In genomic region chr17:3693829-3694231, GRCh38 we compare ENCODE assay signal across 10 cellular contexts. TPM values are rescaled to one million over a fixed set of nuclear protein-coding genes. Genes with fewer than 3 reads are reported as not detected.
A peak's percentile ranks its signal among the peaks of the same experiment; 100 is the strongest.
DNase-seq lines count a peak whose midpoint lies in the region; ATAC-seq and TF ChIP-seq lines count a peak whose summit lies in the region.
"Had no signal": no experiment of that assay in that cellular context is flagged by ENCODE, and none has a peak within 500 bp of the region (broad histone marks: within the 10 kb centered on the region; RNA-seq: fewer than 3 reads in every experiment).

No MANE protein-coding gene starts in this region.

- H3K4me1 ChIP-seq in lower lobe of right lung, result peaks cover 17% of the 10 kb centered on the region
- H3K4me1 ChIP-seq: prostate gland had no signal

- H3K27ac ChIP-seq in lower lobe of right lung, result no peak overlapping the region
- H3K27ac ChIP-seq: prostate gland had no signal

- H3K27me3 ChIP-seq in lower lobe of right lung (ENCODE audit: low read depth), result peaks cover 73% of the 10 kb centered on the region

- peak overlapping the region; percentile 52 for H3K27ac Mint-ChIP-seq in activated CD4-positive, alpha-beta T cell treated with anti-CD3 and anti-CD28 coated beads, Interleukin-2, amount 10 ng/mL, durations not matched to agents 24 days and 14 days

- H3K36me3 Mint-ChIP-seq in activated CD4-positive, alpha-beta T cell treated with anti-CD3 and anti-CD28 coated beads, Interleukin-2, amount 10 ng/mL, durations not matched to agents 24 days and 14 days (ENCODE audit: low read depth), result peaks cover 30% of the 10 kb centered on the region

- no peak overlapping the region for H3K4me3 ChIP-seq in lower lobe of right lung
- H3K4me3 ChIP-seq: prostate gland had no signal

- peak; percentile 73 for DNase-seq in activated CD4-positive, alpha-beta T cell treated with anti-CD3 and anti-CD28 coated beads, Interleukin-2, amount 10 ng/mL, durations not matched to agents 24 days and 14 days
- DNase-seq in activated CD4-positive, alpha-beta T cell treated with anti-CD3 and anti-CD28 coated beads for 4 hours, result no peak
- DNase-seq in activated CD8-positive, alpha-beta memory T cell treated with anti-CD3 and anti-CD28 coated beads, Interleukin-2, amount 50 U/mL, for 24 hours (ENCODE audit: extremely low read depth), result peak; percentile 19
- DNase-seq in stimulated activated CD8-positive, alpha-beta memory T cell treated with anti-CD3 and anti-CD28 coated beads, Interleukin-4, amount 100 ng/mL, for 48 hours, result peak; percentile 72
- DNase-seq in lower lobe of right lung (no peak), omental fat pad (ENCODE audit: low spot score) (no peak)
- DNase-seq: ACHN had no signal

- TF ChIP-seq CTCF in lower lobe of right lung (IDR thresholded peaks at IDR 0.05) (no peak), omental fat pad (IDR thresholded peaks at IDR 0.05) (no peak)

- H3K9me3 ChIP-seq in lower lobe of right lung, result no peaks in the 10 kb centered on the region
- H3K9me3 ChIP-seq: prostate gland had no signal

- ATAC-seq in HG03135 (IDR thresholded peaks at IDR 0.05; ENCODE audit: unreplicated experiment) (peak; percentile 42), lower lobe of right lung (no peak), HG03460 (IDR thresholded peaks at IDR 0.05; ENCODE audit: unreplicated experiment) (no peak), omental fat pad (ENCODE audit: low FRiP score) (no peak)

- intact Hi-C loops in activated CD4-positive, alpha-beta T cell treated with anti-CD3 and anti-CD28 coated beads, Interleukin-2, amount 10 ng/mL, durations not matched to agents 24 days and 14 days (cut with micrococcal nuclease), result no loop called here
- intact Hi-C loops in lower lobe of right lung (cut with DNase I), result no loop called here

- peaks cover 28% of the 10 kb centered on the region for H3K4me1 Mint-ChIP-seq in activated CD4-positive, alpha-beta T cell treated with anti-CD3 and anti-CD28 coated beads, Interleukin-2, amount 10 ng/mL, durations not matched to agents 24 days and 14 days

- peak overlapping the region; percentile 96 for H3K4me3 Mint-ChIP-seq in activated CD4-positive, alpha-beta T cell treated with anti-CD3 and anti-CD28 coated beads, Interleukin-2, amount 10 ng/mL, durations not matched to agents 24 days and 14 days

- no peaks in the 10 kb centered on the region for H3K36me3 ChIP-seq in lower lobe of right lung
- H3K36me3 ChIP-seq: prostate gland had no signal

- peaks cover 4% of the 10 kb centered on the region for H3K9me3 Mint-ChIP-seq in activated CD4-positive, alpha-beta T cell treated with anti-CD3 and anti-CD28 coated beads, Interleukin-2, amount 10 ng/mL, durations not matched to agents 24 days and 14 days

- no peaks in the 10 kb centered on the region for H3K27me3 Mint-ChIP-seq in activated CD4-positive, alpha-beta T cell treated with anti-CD3 and anti-CD28 coated beads, Interleukin-2, amount 10 ng/mL, durations not matched to agents 24 days and 14 days

RNA-seq across cellular contexts. Expression of gene P2RX5, which starts 2.1 kb away (rescaled TPM):
- 92.3 and 92.8 TPM in 2 replicates for total RNA-seq in activated CD4-positive, alpha-beta T cell treated with anti-CD3 and anti-CD28 coated beads, Interleukin-2, amount 10 ng/mL, durations not matched to agents 24 days and 14 days
- total RNA-seq in lower lobe of right lung, result 2.5 TPM
- 1 to 10 TPM in 1 of 4 donors, under 1 TPM in 3; 0.84 to 2.4 (median 0.94) TPM for total RNA-seq in omental fat pad

RNA-seq across cellular contexts. Expression of gene EMC6, which starts 25.2 kb away (rescaled TPM):
- total RNA-seq in activated CD4-positive, alpha-beta T cell treated with anti-CD3 and anti-CD28 coated beads, Interleukin-2, amount 10 ng/mL, durations not matched to agents 24 days and 14 days, result 69.4 and 70.5 TPM in 2 replicates
- 32.9 TPM for total RNA-seq in lower lobe of right lung
- total RNA-seq in omental fat pad, result 10 to 100 TPM in 3 of 4 donors, 1 to 10 TPM in 1; 9.8 to 19.4 (median 13.0) TPM

RNA-seq across cellular contexts. Expression of gene TAX1BP3, which starts 25.5 kb away (rescaled TPM):
- total RNA-seq in activated CD4-positive, alpha-beta T cell treated with anti-CD3 and anti-CD28 coated beads, Interleukin-2, amount 10 ng/mL, durations not matched to agents 24 days and 14 days, result 28.7 and 29.0 TPM in 2 replicates
- total RNA-seq in lower lobe of right lung, result 82.8 TPM
- total RNA-seq in omental fat pad, result 100 to 1,000 TPM in 2 of 4 donors, 10 to 100 TPM in 2; 69.8 to 141 (median 100) TPM

RNA-seq across cellular contexts. Expression of gene HASPIN, which starts 29.9 kb away (rescaled TPM):
- 25.1 and 25.3 TPM in 2 replicates for total RNA-seq in activated CD4-positive, alpha-beta T cell treated with anti-CD3 and anti-CD28 coated beads, Interleukin-2, amount 10 ng/mL, durations not matched to agents 24 days and 14 days
- total RNA-seq in lower lobe of right lung, result 0.68 TPM
- under 1 TPM in 3 of 4 donors, not detected in 1; 0.19 to 0.69 (median 0.24) TPM for total RNA-seq in omental fat pad

RNA-seq across cellular contexts. Expression of gene CTNS, which starts 57.3 kb away (rescaled TPM):
- total RNA-seq in activated CD4-positive, alpha-beta T cell treated with anti-CD3 and anti-CD28 coated beads, Interleukin-2, amount 10 ng/mL, durations not matched to agents 24 days and 14 days, result 46.7 and 48.1 TPM in 2 replicates
- total RNA-seq in lower lobe of right lung, result 21.1 TPM
- 10 to 100 TPM; 18.8 to 29.9 (median 23.1) TPM for total RNA-seq in omental fat pad

Comparison
In these comparisons a context has a peak if more than half of its experiments do, and no peak if none do; other contexts are left out.
1. DNase-seq: peak in activated CD4-positive, alpha-beta T cell treated with anti-CD3 and anti-CD28 coated beads, Interleukin-2, amount 10 ng/mL, durations not matched to agents 24 days and 14 days (single experiment), activated CD8-positive, alpha-beta memory T cell treated with anti-CD3 and anti-CD28 coated beads, Interleukin-2, amount 50 U/mL, for 24 hours (single experiment) and stimulated activated CD8-positive, alpha-beta memory T cell treated with anti-CD3 and anti-CD28 coated beads, Interleukin-4, amount 100 ng/mL, for 48 hours (single experiment); none in activated CD4-positive, alpha-beta T cell treated with anti-CD3 and anti-CD28 coated beads for 4 hours (0 of 2), lower lobe of right lung (single experiment) and omental fat pad (single experiment).
2. RNA of gene P2RX5, which starts 2.1 kb away (total RNA-seq): 92.3 to 92.8 TPM in activated CD4-positive, alpha-beta T cell treated with anti-CD3 and anti-CD28 coated beads, Interleukin-2, amount 10 ng/mL, durations not matched to agents 24 days and 14 days; 2.5 TPM in lower lobe of right lung (single experiment) and 0.84 to 2.4 TPM in omental fat pad; every median in the first group is over 10 times any median in the second.